Comparison of ENCODE assay signal across 9 cellular contexts in the genomic region with DNA sequence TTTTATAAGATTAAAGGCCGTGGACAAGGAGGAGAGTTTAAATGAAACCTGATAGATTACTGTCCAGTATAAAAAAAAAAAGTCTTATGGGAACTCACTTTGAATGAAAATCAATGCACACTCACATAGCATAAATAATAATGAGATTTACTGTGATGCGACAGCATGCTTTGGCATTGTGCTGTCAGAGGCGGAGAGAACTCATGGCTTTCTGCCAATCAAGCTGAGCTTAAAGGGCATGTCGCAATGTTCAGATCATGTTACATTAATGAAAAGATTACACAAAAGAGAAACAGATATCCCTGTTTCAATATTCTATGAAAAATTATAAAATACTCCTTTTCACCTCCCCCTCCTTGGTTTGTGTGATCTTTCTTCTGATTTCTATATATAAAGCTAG.
DNase-seq lines count a peak whose midpoint lies in the region; FAIRE-seq and TF ChIP-seq lines count a peak whose summit lies in the region.
"Had no signal": no experiment of that assay in that cellular context is flagged by ENCODE, and none has a peak within 500 bp of the region (broad histone marks: within the 10 kb centered on the region; RNA-seq: fewer than 3 reads in every experiment).

No MANE protein-coding gene starts in this region.

- no peak overlapping the region for H3K27ac ChIP-seq in thyroid gland
- H3K27ac ChIP-seq in Peyer's patch: no peak overlapping the region

- no peaks in the 10 kb centered on the region for H3K4me1 ChIP-seq in thyroid gland
- no peaks in the 10 kb centered on the region for H3K4me1 ChIP-seq in Peyer's patch

- intact Hi-C loops in thyroid gland (cut with DNase I): no loop called here

- FAIRE-seq in frontal cortex (lab: Jason Lieb, UNC): no peak
- FAIRE-seq: A204.1 had no signal

- H3K36me3 ChIP-seq in thyroid gland (no peaks in the 10 kb centered on the region), Peyer's patch (no peaks in the 10 kb centered on the region)

- TF ChIP-seq CTCF in thyroid gland (IDR thresholded peaks at IDR 0.05): no peak
- no peak for TF ChIP-seq CTCF in Peyer's patch (IDR thresholded peaks at IDR 0.05)

- H3K27me3 ChIP-seq in thyroid gland (no peaks in the 10 kb centered on the region), Peyer's patch (no peaks in the 10 kb centered on the region)

- no peak for TF ChIP-seq POLR2A in thyroid gland (IDR thresholded peaks at IDR 0.05)
- no peak for TF ChIP-seq POLR2A in Peyer's patch (IDR thresholded peaks at IDR 0.05)

- H3K9me3 ChIP-seq in thyroid gland (no peaks in the 10 kb centered on the region), Peyer's patch (no peaks in the 10 kb centered on the region)

- DNase-seq in NCI-H2196 (lab: John Stamatoyannopoulos, UW; ENCODE audit: unreplicated experiment) (peak; percentile 13), NCI-H2196 treated with DMSO at 0.1 percent for 48 hours (lab: John Stamatoyannopoulos, UW; ENCODE audit: unreplicated experiment) (no peak), NCI-H774 (lab: John Stamatoyannopoulos, UW) (peak; percentile 40), fibroblast of peridontal ligament (ENCODE audit: extremely low read depth) (peak; percentile 94), thyroid gland (peak; percentile 60 to 63), Peyer's patch (no peak), frontal cortex (ENCODE audit: low spot score in 2 of 2) (no peak), inferior parietal cortex (ENCODE audit: extremely low spot score) (no peak)

- WGBS in thyroid gland, 2 donors: 11 to 21% methylated on average over 4 of the region's 4 CpGs

- H3K4me3 ChIP-seq in thyroid gland (replicated peaks in 1 of 3): no peak overlapping the region
- H3K4me3 ChIP-seq in Peyer's patch: no peak overlapping the region

Comparison
In these comparisons a context has a peak if more than half of its experiments do, and no peak if none do; other contexts are left out.
1. DNase-seq: peak in NCI-H2196 (single experiment), NCI-H774 (single experiment), fibroblast of peridontal ligament (single experiment) and thyroid gland (2 of 2); none in NCI-H2196 treated with DMSO at 0.1 percent for 48 hours (single experiment), Peyer's patch (0 of 3), frontal cortex (0 of 2) and inferior parietal cortex (single experiment).